12 cellular contexts compared by ENCODE assay signal in genomic region chr16:84184775-84185174, GRCh38. TPM values are rescaled to one million over a fixed set of nuclear protein-coding genes. Genes with fewer than 3 reads are reported as not detected.
DNase-seq lines count a peak whose midpoint lies in the region; ATAC-seq and TF ChIP-seq lines count a peak whose summit lies in the region.
"Had no signal": no experiment of that assay in that cellular context is flagged by ENCODE, and none has a peak within 500 bp of the region (broad histone marks: within the 10 kb centered on the region; RNA-seq: fewer than 3 reads in every experiment).

No MANE protein-coding gene starts in this region.

- no peaks in the 10 kb centered on the region for H3K27me3 ChIP-seq in upper lobe of right lung
- H3K27me3 ChIP-seq: BE2C, tibial artery had no signal

- no peaks in the 10 kb centered on the region for H3K27me3 Mint-ChIP-seq in activated naive CD8-positive, alpha-beta T cell treated with anti-CD3 and anti-CD28 coated beads, Interleukin-2, amount 50 U/mL, for 24 hours
- H3K27me3 Mint-ChIP-seq in memory B cell: no peaks in the 10 kb centered on the region

- H3K27ac Mint-ChIP-seq in activated naive CD8-positive, alpha-beta T cell treated with anti-CD3 and anti-CD28 coated beads, Interleukin-2, amount 50 U/mL, for 24 hours: peak overlapping the region; percentile 17
- no peak overlapping the region for H3K27ac Mint-ChIP-seq in memory B cell

- peak overlapping the region; percentile 89 for H3K4me3 Mint-ChIP-seq in activated naive CD8-positive, alpha-beta T cell treated with anti-CD3 and anti-CD28 coated beads, Interleukin-2, amount 50 U/mL, for 24 hours
- H3K4me3 Mint-ChIP-seq in memory B cell: peak overlapping the region; percentile 92

- H3K27ac ChIP-seq in upper lobe of right lung: peak overlapping the region; percentile 63
- H3K27ac ChIP-seq: tibial artery had no signal

- no peak for TF ChIP-seq CTCF in upper lobe of right lung (IDR thresholded peaks at IDR 0.05)

- H3K36me3 ChIP-seq in upper lobe of right lung: peaks cover 42% of the 10 kb centered on the region

- peaks cover 15% of the 10 kb centered on the region for H3K4me1 Mint-ChIP-seq in activated naive CD8-positive, alpha-beta T cell treated with anti-CD3 and anti-CD28 coated beads, Interleukin-2, amount 50 U/mL, for 24 hours
- H3K4me1 Mint-ChIP-seq in memory B cell: peaks cover 13% of the 10 kb centered on the region

- no peaks in the 10 kb centered on the region for H3K9me3 Mint-ChIP-seq in activated naive CD8-positive, alpha-beta T cell treated with anti-CD3 and anti-CD28 coated beads, Interleukin-2, amount 50 U/mL, for 24 hours
- no peaks in the 10 kb centered on the region for H3K9me3 Mint-ChIP-seq in memory B cell

- DNase-seq in Right ventricle myocardium inferior (ENCODE audit: missing footprints) (peak; percentile 62), cardiac septum (ENCODE audit: low spot score) (no peak), memory B cell (ENCODE audit: low spot score in 2 of 2) (no peak), upper lobe of right lung (peak; percentile 67), hippocampal formation (lab: John Stamatoyannopoulos, UW) (no peak)
- DNase-seq in activated naive CD8-positive, alpha-beta T cell treated with anti-CD3 and anti-CD28 coated beads, Interleukin-2, amount 50 U/mL, for 24 hours: no peak
- no peak for DNase-seq in stimulated activated CD4-positive, alpha-beta T cell treated with anti-CD3 and anti-CD28 coated beads, Interleukin-4, amount 100 ng/mL, for 1 hour
- DNase-seq: BE2C, KBM-7, NCI-H1930, tibial artery had no signal

- ATAC-seq in Right ventricle myocardium inferior (no peak), memory B cell (ENCODE audit: low read depth) (no peak), upper lobe of right lung (no peak)
- no peak for ATAC-seq in activated naive CD8-positive, alpha-beta T cell treated with anti-CD3 and anti-CD28 coated beads, Interleukin-2, amount 50 U/mL, for 24 hours
- ATAC-seq in activated CD4-positive, CD25-positive, alpha-beta regulatory T cell treated with anti-CD3 and anti-CD28 coated beads, Interleukin-2, amount 50 U/mL, for 24 hours: no peak

- intact Hi-C loops in Right ventricle myocardium inferior (cut with DNase I) (loop anchor here (5.0 kb wide), 1 partner anchor 227 kb away; no protein-coding TSS in a partner anchor), cardiac septum (cut with DNase I) (loop anchor here (5.0 to 10.0 kb wide), 4 partner anchors 37 to 300 kb away; partner anchors contain the start of genes DNAAF1, HSDL1 and NECAB2), upper lobe of right lung (cut with DNase I) (loop anchor here (10.0 kb wide), 1 partner anchor 100 kb away; no protein-coding TSS in a partner anchor)

- H3K9me3 ChIP-seq in upper lobe of right lung: no peaks in the 10 kb centered on the region
- H3K9me3 ChIP-seq: BE2C, tibial artery had no signal

- peaks cover 22% of the 10 kb centered on the region for H3K4me1 ChIP-seq in upper lobe of right lung
- H3K4me1 ChIP-seq: BE2C had no signal

- peak overlapping the region; percentile 96 for H3K4me3 ChIP-seq in upper lobe of right lung

- peaks cover 6% of the 10 kb centered on the region for H3K36me3 Mint-ChIP-seq in activated naive CD8-positive, alpha-beta T cell treated with anti-CD3 and anti-CD28 coated beads, Interleukin-2, amount 50 U/mL, for 24 hours (ENCODE audit: low read depth)
- peaks cover 14% of the 10 kb centered on the region for H3K36me3 Mint-ChIP-seq in memory B cell

RNA-seq across cellular contexts. Expression of gene TAF1C, which starts 2.1 kb away (rescaled TPM):
- total RNA-seq in Right ventricle myocardium inferior (26.5 TPM), cardiac septum (20.9 TPM), upper lobe of right lung (80.2 TPM)

RNA-seq across cellular contexts. Expression of gene ADAD2, which starts 6.2 kb away (rescaled TPM):
- total RNA-seq in Right ventricle myocardium inferior: not detected
- total RNA-seq in cardiac septum: 0.24 TPM
- 0.52 TPM for total RNA-seq in upper lobe of right lung

RNA-seq across cellular contexts. Expression of gene DNAAF1, which starts 39.7 kb away (rescaled TPM):
- not detected for total RNA-seq in Right ventricle myocardium inferior
- total RNA-seq in cardiac septum: not detected
- 0.49 TPM for total RNA-seq in upper lobe of right lung

RNA-seq across cellular contexts. Expression of gene HSDL1, which starts 39.8 kb away (rescaled TPM):
- total RNA-seq in Right ventricle myocardium inferior (24.1 TPM), cardiac septum (17.4 TPM), upper lobe of right lung (31.0 TPM)

RNA-seq across cellular contexts. Expression of gene KCNG4, which starts 55.0 kb away (rescaled TPM):
- total RNA-seq in Right ventricle myocardium inferior (not detected), cardiac septum (not detected), upper lobe of right lung (not detected)

Comparison
In these comparisons a context has a peak if more than half of its experiments do, and no peak if none do; other contexts are left out.
1. DNase-seq: peak in Right ventricle myocardium inferior (single experiment) and upper lobe of right lung (single experiment); none in cardiac septum (single experiment), activated naive CD8-positive, alpha-beta T cell treated with anti-CD3 and anti-CD28 coated beads, Interleukin-2, amount 50 U/mL, for 24 hours (single experiment), memory B cell (0 of 2), hippocampal formation (0 of 2) and stimulated activated CD4-positive, alpha-beta T cell treated with anti-CD3 and anti-CD28 coated beads, Interleukin-4, amount 100 ng/mL, for 1 hour (single experiment).